In the genomic region with DNA sequence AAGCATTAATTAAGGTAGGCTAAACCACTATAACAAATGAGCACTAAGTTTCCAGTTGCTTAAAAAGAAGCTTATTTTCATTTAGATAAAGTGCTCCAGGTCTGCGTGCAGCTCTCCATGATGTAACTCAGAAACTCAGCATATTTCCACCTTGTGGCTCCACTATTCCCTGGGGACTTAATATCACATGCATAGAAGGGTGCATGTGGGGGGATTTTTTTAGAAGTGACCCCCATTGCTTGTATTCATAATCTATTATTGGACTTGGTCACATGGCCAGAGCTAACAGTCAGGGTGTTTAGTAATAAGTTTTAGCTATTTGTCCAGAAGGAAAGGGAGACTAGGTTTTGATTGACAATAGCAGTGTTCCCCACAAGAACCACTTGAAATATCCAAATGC, we compare ENCODE assay signal across 28 cellular contexts.
DNase-seq lines count a peak whose midpoint lies in the region; ATAC-seq, FAIRE-seq and TF ChIP-seq lines count a peak whose summit lies in the region.
"Had no signal": no experiment of that assay in that cellular context is flagged by ENCODE, and none has a peak within 500 bp of the region (broad histone marks: within the 10 kb centered on the region; RNA-seq: fewer than 3 reads in every experiment).

No MANE protein-coding gene starts in this region.

- no peaks in the 10 kb centered on the region for H3K36me3 Mint-ChIP-seq in activated CD4-positive, alpha-beta memory T cell treated with anti-CD3 and anti-CD28 coated beads, Interleukin-2, amount 10 ng/mL, durations not matched to agents 7 days and 5 days (ENCODE audit: low read depth)
- H3K36me3 Mint-ChIP-seq: activated naive CD4-positive, alpha-beta T cell treated with anti-CD3 and anti-CD28 coated beads, Interleukin-2, amount 50 U/mL, for 24 hours; IgD-negative memory B cell; natural killer cell treated with Interleukin-12 subunit alpha and Interleukin-12 subunit beta and Interleukin-15 and Interleukin-18, amount 100 ng/mL, for 72 hours had no signal

- CTCF ChIA-PET in activated CD4-positive, alpha-beta memory T cell treated with anti-CD3 and anti-CD28 coated beads, Interleukin-2, amount 10 ng/mL, durations not matched to agents 7 days and 5 days (lab: Charles Lee), result no interaction called here

- H3K4me3 Mint-ChIP-seq in activated CD4-positive, alpha-beta memory T cell treated with anti-CD3 and anti-CD28 coated beads, Interleukin-2, amount 10 ng/mL, durations not matched to agents 7 days and 5 days, result no peak overlapping the region
- H3K4me3 Mint-ChIP-seq: activated naive CD4-positive, alpha-beta T cell treated with anti-CD3 and anti-CD28 coated beads, Interleukin-2, amount 50 U/mL, for 24 hours; activated T-helper 1 cell treated with anti-CD3 and anti-CD28 coated beads, Interleukin-12 subunit alpha, Interleukin-12 subunit beta, Interleukin-2, Interleukin-4 antibody, amounts not matched to agents 30 ng/mL and 10 ng/mL and 1 ng/mL, durations not matched to agents 14 hours and 24 hours and 36 hours; IgD-negative memory B cell; natural killer cell treated with Interleukin-12 subunit alpha and Interleukin-12 subunit beta and Interleukin-15 and Interleukin-18, amount 100 ng/mL, for 72 hours; stimulated activated naive CD8-positive, alpha-beta T cell treated with anti-CD3 and anti-CD28 coated beads, Interleukin-15, amount 100 ng/mL, for 72 hours had no signal

- no peak for FAIRE-seq in H54 (lab: Jason Lieb, UNC)
- FAIRE-seq: keratinocyte had no signal

- peaks cover 8% of the 10 kb centered on the region for H3K27me3 Mint-ChIP-seq in activated CD4-positive, alpha-beta memory T cell treated with anti-CD3 and anti-CD28 coated beads, Interleukin-2, amount 10 ng/mL, durations not matched to agents 7 days and 5 days

- TF ChIP-seq POLR2A in H54 (IDR thresholded peaks at IDR 0.05; ENCODE audit: low read depth, low read length), result no peak

- H3K4me1 Mint-ChIP-seq in activated CD4-positive, alpha-beta memory T cell treated with anti-CD3 and anti-CD28 coated beads, Interleukin-2, amount 10 ng/mL, durations not matched to agents 7 days and 5 days, result no peaks in the 10 kb centered on the region
- H3K4me1 Mint-ChIP-seq: activated naive CD4-positive, alpha-beta T cell treated with anti-CD3 and anti-CD28 coated beads, Interleukin-2, amount 50 U/mL, for 24 hours; stimulated activated naive CD8-positive, alpha-beta T cell treated with anti-CD3 and anti-CD28 coated beads, Interleukin-15, amount 100 ng/mL, for 72 hours had no signal

- DNase-seq in myocyte (ENCODE audit: low read depth) (peak; percentile 22), H54 (ENCODE audit: insufficient read length, low spot score) (no peak), SKM-1 treated with dmso at 0.1 percent for 144 hours (lab: John Stamatoyannopoulos, UW; ENCODE audit: unreplicated experiment) (no peak)
- no peak for DNase-seq in activated CD4-positive, alpha-beta memory T cell treated with anti-CD3 and anti-CD28 coated beads, Interleukin-2, amount 10 ng/mL, durations not matched to agents 7 days and 5 days
- DNase-seq: activated CD4-positive, alpha-beta T cell treated with anti-CD3 and anti-CD28 coated beads, Interleukin-2, amount 50 U/mL, for 4 hours; activated CD4-positive, CD25-positive, alpha-beta regulatory T cell; amygdala; DND-41; effector CD8-positive, alpha-beta T cell; H7; midbrain; NCI-H1105; NCI-H1930; NCI-H226; NCI-H748 treated with DMSO at 0.1 percent for 48 hours; RPMI8226; stimulated activated naive CD8-positive, alpha-beta T cell treated with anti-CD3 and anti-CD28 coated beads, Interleukin-15, amount 100 ng/mL, for 72 hours; T-helper 1 cell; uterus had no signal

- H3K9me3 Mint-ChIP-seq in activated CD4-positive, alpha-beta memory T cell treated with anti-CD3 and anti-CD28 coated beads, Interleukin-2, amount 10 ng/mL, durations not matched to agents 7 days and 5 days, result peaks cover 3% of the 10 kb centered on the region
- H3K9me3 Mint-ChIP-seq: activated T-helper 1 cell treated with anti-CD3 and anti-CD28 coated beads, Interleukin-12 subunit alpha, Interleukin-12 subunit beta, Interleukin-2, Interleukin-4 antibody, amounts not matched to agents 30 ng/mL and 10 ng/mL and 1 ng/mL, durations not matched to agents 14 hours and 24 hours and 36 hours; natural killer cell treated with Interleukin-12 subunit alpha and Interleukin-12 subunit beta and Interleukin-15 and Interleukin-18, amount 100 ng/mL, for 72 hours; stimulated activated naive CD8-positive, alpha-beta T cell treated with anti-CD3 and anti-CD28 coated beads, Interleukin-15, amount 100 ng/mL, for 72 hours had no signal

- ATAC-seq in GM18861 (IDR thresholded peaks at IDR 0.05; ENCODE audit: unreplicated experiment) (peak; percentile 69), GM21529 (IDR thresholded peaks at IDR 0.05; ENCODE audit: unreplicated experiment) (peak; percentile 63), HG03378 (IDR thresholded peaks at IDR 0.05; ENCODE audit: unreplicated experiment) (peak; percentile 75), GM19452 (IDR thresholded peaks at IDR 0.05; ENCODE audit: unreplicated experiment) (no peak)
- ATAC-seq: natural killer cell treated with Interleukin-12 subunit alpha and Interleukin-12 subunit beta and Interleukin-15 and Interleukin-18, amount 100 ng/mL, for 72 hours; stimulated activated naive CD8-positive, alpha-beta T cell treated with anti-CD3 and anti-CD28 coated beads, Interleukin-15, amount 100 ng/mL, for 72 hours had no signal

- POLR2A ChIA-PET in activated CD4-positive, alpha-beta memory T cell treated with anti-CD3 and anti-CD28 coated beads, Interleukin-2, amount 10 ng/mL, durations not matched to agents 7 days and 5 days (lab: Charles Lee), result no interaction called here

- H3K27ac Mint-ChIP-seq in activated CD4-positive, alpha-beta memory T cell treated with anti-CD3 and anti-CD28 coated beads, Interleukin-2, amount 10 ng/mL, durations not matched to agents 7 days and 5 days, result no peak overlapping the region
- H3K27ac Mint-ChIP-seq: activated naive CD4-positive, alpha-beta T cell treated with anti-CD3 and anti-CD28 coated beads, Interleukin-2, amount 50 U/mL, for 24 hours; activated T-helper 1 cell treated with anti-CD3 and anti-CD28 coated beads, Interleukin-12 subunit alpha, Interleukin-12 subunit beta, Interleukin-2, Interleukin-4 antibody, amounts not matched to agents 30 ng/mL and 10 ng/mL and 1 ng/mL, durations not matched to agents 14 hours and 24 hours and 36 hours; IgD-negative memory B cell; natural killer cell treated with Interleukin-12 subunit alpha and Interleukin-12 subunit beta and Interleukin-15 and Interleukin-18, amount 100 ng/mL, for 72 hours; stimulated activated naive CD8-positive, alpha-beta T cell treated with anti-CD3 and anti-CD28 coated beads, Interleukin-15, amount 100 ng/mL, for 72 hours had no signal
